In the genomic region with DNA sequence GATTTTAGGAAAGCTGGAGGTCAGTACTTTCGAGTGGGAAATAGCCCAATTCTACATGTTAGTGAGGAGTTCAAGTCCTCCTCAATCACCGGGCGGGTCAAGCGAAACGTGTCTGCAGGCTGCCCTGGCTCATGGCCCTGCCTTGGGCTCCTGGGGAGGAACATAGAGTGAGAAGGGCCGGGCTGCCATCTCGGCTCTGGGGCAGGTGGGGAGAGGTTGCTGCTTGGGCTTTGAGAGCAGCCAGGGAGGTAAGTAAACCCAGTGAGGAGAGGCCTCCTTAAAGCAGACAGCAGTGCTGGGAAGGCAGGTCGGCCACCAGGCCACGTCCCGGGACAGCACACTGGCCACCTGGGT, we compare ENCODE assay signal across 15 cellular contexts.
"Had no signal": no experiment of that assay in that cellular context is flagged by ENCODE, and none has a peak within 500 bp of the region (broad histone marks: within the 10 kb centered on the region; RNA-seq: fewer than 3 reads in every experiment).

No MANE protein-coding gene starts in this region.

- H3K36me3 ChIP-seq: ovary had no signal

- H3K27ac ChIP-seq: foreskin keratinocyte, ovary, right atrium auricular region, sigmoid colon, skin epidermis had no signal

- H3K27me3 Mint-ChIP-seq: effector memory CD8-positive, alpha-beta T cell; naive B cell had no signal

- DNase-seq: effector memory CD8-positive, alpha-beta T cell; erythroblast; foreskin keratinocyte; left colon; mesendoderm; naive B cell; nephron progenitor cell; ovary; sigmoid colon; stimulated activated CD4-positive, alpha-beta T cell treated with anti-CD3 and anti-CD28 coated beads, Interleukin-2, amount 100 ng/mL, for 24 hours; stimulated activated CD4-positive, alpha-beta T cell treated with anti-CD3 and anti-CD28 coated beads, Interleukin-4, amount 100 ng/mL, for 4 hours; stimulated activated naive CD4-positive, alpha-beta T cell treated with Interleukin-2 at 50 U/mL for 16 hours had no signal

- H3K9me3 Mint-ChIP-seq: effector memory CD8-positive, alpha-beta T cell; naive B cell; nephron progenitor cell had no signal

- H3K27me3 ChIP-seq: foreskin keratinocyte, ovary, right atrium auricular region, sigmoid colon had no signal

- H3K4me1 ChIP-seq: foreskin keratinocyte, sigmoid colon had no signal

- H3K4me3 Mint-ChIP-seq: effector memory CD8-positive, alpha-beta T cell; naive B cell; nephron progenitor cell had no signal

- H3K9me3 ChIP-seq: ovary, right atrium auricular region, sigmoid colon had no signal

- FAIRE-seq: endothelial cell of umbilical vein had no signal

- H3K4me3 ChIP-seq: ovary, right atrium auricular region, sigmoid colon, skin epidermis had no signal

- ATAC-seq: effector memory CD8-positive, alpha-beta T cell; foreskin keratinocyte; left colon had no signal
